8 cellular contexts compared by ENCODE assay signal in genomic region chr6:31403283-31403989, GRCh38. TPM values are rescaled to one million over a fixed set of nuclear protein-coding genes. Genes with fewer than 3 reads are reported as not detected.
DNase-seq lines count a peak whose midpoint lies in the region; ATAC-seq and TF ChIP-seq lines count a peak whose summit lies in the region.

Gene MICA, plus strand, starts transcription at chr6:31403595. Its CDS starts 38 bp downstream, at chr6:31403633.

- no peaks in the 10 kb centered on the region for H3K27me3 Mint-ChIP-seq in natural killer cell treated with Interleukin-12 subunit alpha and Interleukin-12 subunit beta and Interleukin-15 and Interleukin-18, amount 100 ng/mL, for 72 hours

- no TSS peak for BruUV-seq in Panc1 (replicated peaks; lab: Mats Ljungman, UMichigan)

- POLR2A ChIA-PET in Panc1 (lab: Charles Lee) = no interaction called here

- H3K27ac Mint-ChIP-seq in natural killer cell treated with Interleukin-12 subunit alpha and Interleukin-12 subunit beta and Interleukin-15 and Interleukin-18, amount 100 ng/mL, for 72 hours = peak within 1 kb of the TSS; percentile 18 to 43

- H3K36me3 Mint-ChIP-seq in natural killer cell treated with Interleukin-12 subunit alpha and Interleukin-12 subunit beta and Interleukin-15 and Interleukin-18, amount 100 ng/mL, for 72 hours = no peaks in the 10 kb centered on the region

- no peaks in the 10 kb centered on the region; the same call in 1 of the 2 replicates for H3K36me3 ChIP-seq in Panc1 (ENCODE audit: control insufficient read depth, insufficient read depth, low read length)

- H3K4me3 ChIP-seq in GM12875 (ENCODE audit: low read depth, low read length) (peak within 1 kb of the TSS; percentile 72), Panc1 (ENCODE audit: low read depth in 2 of 2, low read length in 2 of 2) (peak within 1 kb of the TSS; percentile 71 to 75)

- H3K27ac ChIP-seq in Panc1 (ENCODE audit: low read length) = peak within 1 kb of the TSS; percentile 96

- intact Hi-C loops in Panc1 (cut with micrococcal nuclease; ENCODE audit: unreplicated experiment) = no loop called here

- no peaks in the 10 kb centered on the region for H3K27me3 ChIP-seq in Panc1 (ENCODE audit: control insufficient read depth, insufficient read depth, low read length)

- ATAC-seq in HG02885 (IDR thresholded peaks at IDR 0.05; ENCODE audit: poor library complexity, unreplicated experiment) (peak; percentile 72), Panc1 (peak; percentile 82), GM18519 (IDR thresholded peaks at IDR 0.05; ENCODE audit: low FRiP score, unreplicated experiment) (no peak)
- ATAC-seq in natural killer cell treated with Interleukin-12 subunit alpha and Interleukin-12 subunit beta and Interleukin-15 and Interleukin-18, amount 100 ng/mL, for 72 hours = peak; percentile 84 to 90

- no peaks in the 10 kb centered on the region for H3K9me3 ChIP-seq in Panc1 (ENCODE audit: control insufficient read depth, insufficient read depth, low read depth, low read length)

- peak within 1 kb of the TSS; percentile 94 for H3K4me3 Mint-ChIP-seq in natural killer cell treated with Interleukin-12 subunit alpha and Interleukin-12 subunit beta and Interleukin-15 and Interleukin-18, amount 100 ng/mL, for 72 hours

- peaks cover 58 to 78% of the 10 kb centered on the region in 2 donors for H3K4me1 Mint-ChIP-seq in natural killer cell treated with Interleukin-12 subunit alpha and Interleukin-12 subunit beta and Interleukin-15 and Interleukin-18, amount 100 ng/mL, for 72 hours (ENCODE audit: low read depth in 2 of 2)

- TF ChIP-seq CTCF in GM12875 (IDR thresholded peaks at IDR 0.05; ENCODE audit: borderline replicate concordance, insufficient read depth, low read depth, low read length) = no peak
- no peak for TF ChIP-seq CTCF in Panc1 (IDR thresholded peaks at IDR 0.05)

- no peak for DNase-seq in Panc1 (ENCODE audit: low read depth, low spot score)
- DNase-seq in activated effector memory CD4-positive, alpha-beta T cell treated with anti-CD3 and anti-CD28 coated beads, Interleukin-2, amount 50 U/mL, for 16 hours = peak; percentile 92
- peak; percentile 60 for DNase-seq in fibroblast of the conjunctiva (ENCODE audit: low read depth)
- DNase-seq in natural killer cell treated with Interleukin-12 subunit alpha and Interleukin-12 subunit beta and Interleukin-15 and Interleukin-18, amount 100 ng/mL, for 72 hours (ENCODE audit: low spot score) = peak; percentile 85
- DNase-seq in stimulated activated naive CD4-positive, alpha-beta T cell treated with Interleukin-2 at 50 U/mL for 16 hours (lab: John Stamatoyannopoulos, UW) = peak; percentile 73

- CTCF ChIA-PET in Panc1 (lab: Charles Lee) = interaction anchor here (1.0 kb wide), 1 partner anchor 38 kb away, joined by 3 read pairs; no protein-coding TSS in a partner anchor

- peaks cover 13% of the 10 kb centered on the region for H3K4me1 ChIP-seq in Panc1 (ENCODE audit: control insufficient read depth, insufficient read depth, low read length)

- in situ Hi-C loops in Panc1 (cut with HindIII; ENCODE audit: low pct_unique_long_range_greater_than_20kb, low sequenced_read_pairs) = no loop called here

- no peaks in the 10 kb centered on the region for H3K9me3 Mint-ChIP-seq in natural killer cell treated with Interleukin-12 subunit alpha and Interleukin-12 subunit beta and Interleukin-15 and Interleukin-18, amount 100 ng/mL, for 72 hours

RNA-seq across cellular contexts. Expression of gene MICA, which starts in this region (rescaled TPM):
- 33.9 TPM for total RNA-seq in Panc1 (2021; ENCODE audit: unreplicated experiment)
- 27.7 TPM for polyA plus RNA-seq in Panc1 (2012; ENCODE audit: insufficient read length)
- 10 to 100 TPM; 14.2 to 16.9 TPM for total RNA-seq in natural killer cell treated with Interleukin-12 subunit alpha and Interleukin-12 subunit beta and Interleukin-15 and Interleukin-18, amount 100 ng/mL, for 72 hours
